Comparison of ENCODE assay signal across 8 cellular contexts in genomic region chr6:165231581-165232276, GRCh38.
A peak's percentile ranks its signal among the peaks of the same experiment; 100 is the strongest.
DNase-seq lines count a peak whose midpoint lies in the region; ATAC-seq and TF ChIP-seq lines count a peak whose summit lies in the region.

No MANE protein-coding gene starts in this region.

- no peaks in the 10 kb centered on the region for H3K36me3 ChIP-seq in vagina

- H3K27me3 Mint-ChIP-seq in CD14-positive monocyte (ENCODE audit: low read depth in 3 of 3): peaks cover 0 to 1% (median 0%) of the 10 kb centered on the region in 3 donors

- no peaks in the 10 kb centered on the region for H3K27me3 ChIP-seq in vagina

- peaks cover 3 to 19% (median 6%) of the 10 kb centered on the region in 7 donors for H3K9me3 Mint-ChIP-seq in CD14-positive monocyte

- DNase-seq in DMS114 treated with DMSO at 0.1 percent for 48 hours (lab: John Stamatoyannopoulos, UW; ENCODE audit: unreplicated experiment) (peak; percentile 14), NCI-H1694 (lab: John Stamatoyannopoulos, UW) (peak; percentile 10), cerebellar cortex (ENCODE audit: low spot score) (peak; percentile 86), middle frontal gyrus (ENCODE audit: extremely low spot score, low spot score) (peak; percentile 43), NCI-H446 treated with DMSO at 0.1 percent for 48 hours (lab: John Stamatoyannopoulos, UW) (no peak), CD14-positive monocyte (ENCODE audit: low spot score) (no peak), vagina (ENCODE audit: extremely low spot score in 2 of 2) (no peak)

- no peak for TF ChIP-seq POLR2A in vagina (IDR thresholded peaks at IDR 0.05)

- H3K4me3 ChIP-seq in vagina: no peak overlapping the region

- no peak overlapping the region for H3K4me3 Mint-ChIP-seq in CD14-positive monocyte

- no peaks in the 10 kb centered on the region for H3K36me3 Mint-ChIP-seq in CD14-positive monocyte

- no peaks in the 10 kb centered on the region for H3K4me1 ChIP-seq in vagina

- no peak overlapping the region for H3K27ac ChIP-seq in vagina

- TF ChIP-seq CTCF in CD14-positive monocyte (IDR thresholded peaks at IDR 0.05): no peak
- TF ChIP-seq CTCF in vagina (IDR thresholded peaks at IDR 0.05): peak in 1 of 3 experiments; percentile 26

- no peak overlapping the region for H3K27ac Mint-ChIP-seq in CD14-positive monocyte

- no peaks in the 10 kb centered on the region for H3K9me3 ChIP-seq in vagina

- no peaks in the 10 kb centered on the region for H3K4me1 Mint-ChIP-seq in CD14-positive monocyte

- ATAC-seq in GM21825 (IDR thresholded peaks at IDR 0.05; ENCODE audit: unreplicated experiment): no peak

- intact Hi-C loops in CD14-positive monocyte (cut with micrococcal nuclease): no loop called here
- intact Hi-C loops in vagina (cut with DNase I): no loop called here

Comparison
In these comparisons a context has a peak if more than half of its experiments do, and no peak if none do; other contexts are left out.
1. DNase-seq: peak in DMS114 treated with DMSO at 0.1 percent for 48 hours (single experiment), NCI-H1694 (single experiment), cerebellar cortex (single experiment) and middle frontal gyrus (single experiment); none in NCI-H446 treated with DMSO at 0.1 percent for 48 hours (single experiment), CD14-positive monocyte (single experiment) and vagina (0 of 2).